In the genomic region with DNA sequence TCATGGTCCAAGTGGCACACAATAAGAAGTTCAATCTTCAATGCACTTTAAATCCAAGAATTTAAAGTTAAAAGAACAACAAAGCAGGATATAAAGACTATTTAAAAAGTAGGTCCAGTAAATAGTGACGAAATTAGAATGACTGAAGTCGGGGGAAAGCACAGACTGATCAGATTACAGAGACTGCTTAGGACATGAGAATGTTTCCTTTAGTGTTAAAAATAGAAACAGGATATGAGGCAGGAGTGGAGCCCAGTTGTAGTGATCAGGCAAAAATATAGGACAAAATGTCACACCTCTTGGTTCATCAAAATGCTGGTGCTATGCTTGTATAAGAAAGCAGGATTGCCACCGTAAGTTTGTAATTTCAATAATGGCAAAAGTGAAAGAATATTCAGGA, we compare ENCODE assay signal across 1 cellular context.
TF ChIP-seq lines count a peak whose summit lies in the region.

No MANE protein-coding gene starts in this region.

TF ChIP-seq in endothelial cell of umbilical vein, 7 proteins besides CTCF, POLR2A, EP300 and RAD21:
- TF ChIP-seq MYC (IDR thresholded peaks at IDR 0.05; ENCODE audit: low read depth, low read length) (no peak), GATA2 (IDR thresholded peaks at IDR 0.05; ENCODE audit: insufficient read depth, insufficient read length, low read depth, low read length) (no peak), EZH2 (IDR thresholded peaks at IDR 0.05; ENCODE audit: borderline replicate concordance, low read depth, low read length, severe bottlenecking) (no peak), POLR2AphosphoS5 (IDR thresholded peaks at IDR 0.05; ENCODE audit: insufficient read depth, low read depth, low read length) (no peak), FOS (IDR thresholded peaks at IDR 0.05; ENCODE audit: borderline replicate concordance, insufficient read depth, low read length) (no peak), JUN (IDR thresholded peaks at IDR 0.05; ENCODE audit: borderline replicate concordance, insufficient read depth, insufficient read length, low read depth) (no peak)
- TF ChIP-seq, protein P1, sequence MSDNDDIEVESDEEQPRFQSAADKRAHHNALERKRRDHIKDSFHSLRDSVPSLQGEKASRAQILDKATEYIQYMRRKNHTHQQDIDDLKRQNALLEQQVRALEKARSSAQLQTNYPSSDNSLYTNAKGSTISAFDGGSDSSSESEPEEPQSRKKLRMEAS (IDR thresholded peaks at IDR 0.05; ENCODE audit: insufficient read depth, insufficient read length): no peak
